ENCODE assay signal across 8 cellular contexts in the genomic region with DNA sequence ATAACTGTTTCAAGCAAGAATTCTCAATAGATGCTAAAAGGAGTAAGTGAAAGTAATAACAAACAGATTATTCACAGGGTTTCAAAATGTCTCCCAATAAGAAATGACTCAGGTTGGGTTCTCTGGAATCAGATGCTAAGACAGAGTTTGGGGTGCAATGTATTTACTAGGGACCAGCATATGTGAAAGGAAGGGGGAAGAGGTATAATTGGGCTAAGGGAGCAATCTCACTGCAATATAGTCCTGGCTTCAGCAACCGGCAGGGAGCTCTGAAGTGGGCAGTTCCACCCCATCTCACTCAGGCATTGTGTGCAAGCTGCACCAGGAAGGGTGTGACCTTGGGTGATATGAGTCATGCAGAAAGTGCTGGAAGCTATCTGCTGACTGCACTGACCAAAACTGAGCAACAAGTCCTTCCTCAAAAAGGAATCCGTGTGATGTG. TPM values are rescaled to one million over a fixed set of nuclear protein-coding genes. Genes with fewer than 3 reads are reported as not detected.
DNase-seq lines count a peak whose midpoint lies in the region; ATAC-seq and TF ChIP-seq lines count a peak whose summit lies in the region.

No MANE protein-coding gene starts in this region.

- peak overlapping the region; percentile 68 to 85 (median 82) for H3K27ac ChIP-seq in esophagus squamous epithelium
- H3K27ac ChIP-seq in A673 (ENCODE audit: low read depth, low read length, poor library complexity, severe bottlenecking) = no peak overlapping the region

- H3K9me3 Mint-ChIP-seq in IgD-negative memory B cell = peaks cover 3 to 7% (median 5%) of the 10 kb centered on the region in 3 donors
- peaks cover 21% of the 10 kb centered on the region for H3K9me3 Mint-ChIP-seq in activated CD4-positive, alpha-beta memory T cell treated with anti-CD3 and anti-CD28 coated beads for 36 hours
- peaks cover 17% of the 10 kb centered on the region for H3K9me3 Mint-ChIP-seq in osteocyte (ENCODE audit: unreplicated experiment)

- ATAC-seq in GM21576 (IDR thresholded peaks at IDR 0.05; ENCODE audit: unreplicated experiment) = peak; percentile 100

- H3K4me3 ChIP-seq in esophagus squamous epithelium = peak overlapping the region in 1 of 4 donors; percentile 34
- H3K4me3 ChIP-seq in A673 (ENCODE audit: low read depth, low read length, poor library complexity, severe bottlenecking) = no peak overlapping the region

- peak overlapping the region; percentile 36 to 72 (median 54) for H3K4me3 Mint-ChIP-seq in IgD-negative memory B cell
- peak overlapping the region; percentile 7 for H3K4me3 Mint-ChIP-seq in activated CD4-positive, alpha-beta memory T cell treated with anti-CD3 and anti-CD28 coated beads for 36 hours
- peak overlapping the region; percentile 39 for H3K4me3 Mint-ChIP-seq in osteocyte (ENCODE audit: unreplicated experiment)

- CTCF ChIA-PET in activated CD4-positive, alpha-beta memory T cell treated with anti-CD3 and anti-CD28 coated beads for 36 hours (lab: Charles Lee) = interaction anchor here (1.5 kb wide), 1 partner anchor 41 kb away, joined by 4 read pairs; no protein-coding TSS in a partner anchor
- CTCF ChIA-PET in A673 (lab: Charles Lee) = no interaction called here

- H3K27me3 ChIP-seq in esophagus squamous epithelium (no peaks in the 10 kb centered on the region), A673 (replicated peaks; ENCODE audit: insufficient read depth, low read depth, low read length, poor library complexity) (no peaks in the 10 kb centered on the region)

- peak in 1 of 4 donors; percentile 26 for TF ChIP-seq POLR2A in esophagus squamous epithelium (IDR thresholded peaks at IDR 0.05)

- H3K4me1 ChIP-seq in esophagus squamous epithelium (peaks cover 0 to 32% (median 14%) of the 10 kb centered on the region in 3 donors), A673 (ENCODE audit: insufficient read depth, low read length, poor library complexity, severe bottlenecking) (no peaks in the 10 kb centered on the region)

- peak overlapping the region; percentile 59 to 92 (median 78) for H3K27ac Mint-ChIP-seq in IgD-negative memory B cell
- H3K27ac Mint-ChIP-seq in activated CD4-positive, alpha-beta memory T cell treated with anti-CD3 and anti-CD28 coated beads for 36 hours = peak overlapping the region; percentile 75
- peak overlapping the region; percentile 81 for H3K27ac Mint-ChIP-seq in osteocyte (ENCODE audit: unreplicated experiment)

- H3K36me3 ChIP-seq in esophagus squamous epithelium = no peaks in the 10 kb centered on the region
- H3K36me3 ChIP-seq in A673 (ENCODE audit: insufficient read depth, low read length, poor library complexity, severe bottlenecking) = peaks cover 6% of the 10 kb centered on the region

- peaks cover 0 to 16% (median 0%) of the 10 kb centered on the region in 3 donors for H3K9me3 ChIP-seq in esophagus squamous epithelium
- no peaks in the 10 kb centered on the region for H3K9me3 ChIP-seq in A673 (ENCODE audit: low read depth, low read length, poor library complexity, severe bottlenecking)

- DNase-seq in EH (ENCODE audit: low read depth) (peak; percentile 87), esophagus squamous epithelium (lab: John Stamatoyannopoulos, UW) (no peak), osteocyte (ENCODE audit: extremely low spot score, unreplicated experiment) (no peak), A673 (ENCODE audit: low spot score) (no peak)
- peak; percentile 68 for DNase-seq in activated CD4-positive, alpha-beta memory T cell treated with anti-CD3 and anti-CD28 coated beads for 36 hours
- no peak for DNase-seq in effector CD8-positive, alpha-beta T cell (lab: John Stamatoyannopoulos, UW)

- intact Hi-C loops in activated CD4-positive, alpha-beta memory T cell treated with anti-CD3 and anti-CD28 coated beads for 36 hours (cut with micrococcal nuclease) = loop anchor here (1.0 to 5.0 kb wide), 4 partner anchors 9 to 108 kb away; no protein-coding TSS in a partner anchor
- intact Hi-C loops in esophagus squamous epithelium (cut with DNase I) = no loop called here
- intact Hi-C loops in A673 (cut with micrococcal nuclease; ENCODE audit: unreplicated experiment) = no loop called here

- H3K27me3 Mint-ChIP-seq in IgD-negative memory B cell = no peaks in the 10 kb centered on the region
- H3K27me3 Mint-ChIP-seq in activated CD4-positive, alpha-beta memory T cell treated with anti-CD3 and anti-CD28 coated beads for 36 hours = no peaks in the 10 kb centered on the region
- H3K27me3 Mint-ChIP-seq in osteocyte (ENCODE audit: unreplicated experiment) = no peaks in the 10 kb centered on the region

- peaks cover 28 to 46% (median 36%) of the 10 kb centered on the region in 3 donors for H3K4me1 Mint-ChIP-seq in IgD-negative memory B cell
- peaks cover 41% of the 10 kb centered on the region for H3K4me1 Mint-ChIP-seq in activated CD4-positive, alpha-beta memory T cell treated with anti-CD3 and anti-CD28 coated beads for 36 hours (ENCODE audit: low read depth)
- peaks cover 25% of the 10 kb centered on the region for H3K4me1 Mint-ChIP-seq in osteocyte (ENCODE audit: unreplicated experiment)

- TF ChIP-seq CTCF in esophagus squamous epithelium (IDR thresholded peaks at IDR 0.05) (no peak), osteocyte (IDR thresholded peaks at IDR 0.05) (no peak), A673 (conservative IDR thresholded peaks at IDR 0.05; ENCODE audit: low read depth, low read length) (no peak)

- POLR2A ChIA-PET in activated CD4-positive, alpha-beta memory T cell treated with anti-CD3 and anti-CD28 coated beads for 36 hours (lab: Charles Lee) = interaction anchor here (0.9 kb wide), 1 partner anchor 23 kb away, joined by 3 read pairs; no protein-coding TSS in a partner anchor
- POLR2A ChIA-PET in A673 (lab: Charles Lee; ENCODE audit: low non-redundant PET) = no interaction called here

- BruUV-seq in A673 (replicated peaks; lab: Mats Ljungman, UMichigan) = no TSS peak

- WGBS in esophagus squamous epithelium, 2 donors = 8 to 12% methylated on average over 2 of the region's 2 CpGs

- H3K36me3 Mint-ChIP-seq in IgD-negative memory B cell (peaks cover 8% of the 10 kb centered on the region), osteocyte (ENCODE audit: unreplicated experiment) (peaks cover 11% of the 10 kb centered on the region)
- H3K36me3 Mint-ChIP-seq in activated CD4-positive, alpha-beta memory T cell treated with anti-CD3 and anti-CD28 coated beads for 36 hours = peaks cover 32% of the 10 kb centered on the region

RNA-seq across cellular contexts. Expression of gene ZDHHC20, which starts 23.4 kb away (rescaled TPM):
- 24.3 TPM for polyA plus RNA-seq in IgD-negative memory B cell
- total RNA-seq in activated CD4-positive, alpha-beta memory T cell treated with anti-CD3 and anti-CD28 coated beads for 36 hours = 10 to 100 TPM; 53.5 to 60.6 TPM
- total RNA-seq in esophagus squamous epithelium = 10 to 100 TPM; 64.0 to 83.9 (median 74.9) TPM
- 50.6 and 56.2 TPM in 2 replicates for total RNA-seq in osteocyte
- 98.9 and 110 TPM in 2 replicates for total RNA-seq in A673 (2021)

Comparison
In these comparisons a context has a peak if more than half of its experiments do, and no peak if none do; other contexts are left out.
1. DNase-seq: peak in EH (single experiment) and activated CD4-positive, alpha-beta memory T cell treated with anti-CD3 and anti-CD28 coated beads for 36 hours (single experiment); none in esophagus squamous epithelium (single experiment), osteocyte (single experiment), A673 (single experiment) and effector CD8-positive, alpha-beta T cell (single experiment).
2. Peak in every context shown above with its lines, with median percentiles within 50 percentile points of each other: H3K27ac Mint-ChIP-seq and H3K4me3 Mint-ChIP-seq.